19 cellular contexts compared by ENCODE assay signal in genomic region chr17:9181640-9182039, GRCh38.
"Had no signal": no experiment of that assay in that cellular context is flagged by ENCODE, and none has a peak within 500 bp of the region (broad histone marks: within the 10 kb centered on the region; RNA-seq: fewer than 3 reads in every experiment).

No MANE protein-coding gene starts in this region.

- H3K4me3 ChIP-seq: adrenal gland, sigmoid colon, spleen, stomach, testis, upper lobe of left lung had no signal

- H3K27ac ChIP-seq: adrenal gland, epithelial cell of prostate, sigmoid colon, spleen, stomach, testis, upper lobe of left lung, VCaP had no signal

- H3K4me1 ChIP-seq: adrenal gland, testis had no signal

- H3K36me3 ChIP-seq: adrenal gland, spleen, upper lobe of left lung had no signal

- DNase-seq: activated CD4-positive, alpha-beta memory T cell treated with anti-CD3 and anti-CD28 coated beads, Interleukin-2, amount 10 ng/mL, durations not matched to agents 7 days and 5 days; activated CD4-positive, alpha-beta T cell treated with anti-CD3 and anti-CD28 coated beads for 36 hours; activated effector memory CD4-positive, alpha-beta T cell treated with Interleukin-2 at 50 U/mL for 16 hours; activated naive CD4-positive, alpha-beta T cell treated with anti-CD3 and anti-CD28 coated beads, Interleukin-2, amount 50 U/mL, for 16 hours; activated T-cell treated with anti-CD3 and anti-CD28 coated beads, Interleukin-2, amount 50 U/mL, for 24 hours; adrenal gland; dermis blood vessel endothelial cell; effector memory CD8-positive, alpha-beta T cell; foreskin melanocyte; kidney glomerular epithelial cell; left ventricle myocardium superior; nephron progenitor cell; sigmoid colon; spleen; stomach; testis; upper lobe of left lung had no signal

- ATAC-seq: activated CD4-positive, alpha-beta T cell treated with anti-CD3 and anti-CD28 coated beads for 36 hours; effector memory CD8-positive, alpha-beta T cell; left ventricle myocardium superior had no signal

- H3K9me3 ChIP-seq: adrenal gland, sigmoid colon, spleen, stomach, testis, upper lobe of left lung had no signal

- H3K27me3 ChIP-seq: adrenal gland, sigmoid colon, stomach, testis, upper lobe of left lung had no signal
